8 cellular contexts compared by ENCODE assay signal in genomic region chr10:125159486-125159931, GRCh38. TPM values are rescaled to one million over a fixed set of nuclear protein-coding genes. Genes with fewer than 3 reads are reported as not detected.
DNase-seq lines count a peak whose midpoint lies in the region; ATAC-seq and TF ChIP-seq lines count a peak whose summit lies in the region.

No MANE protein-coding gene starts in this region.

- H3K27ac ChIP-seq in SK-N-SH (ENCODE audit: low read depth in 2 of 2, low read length in 1 of 2): peak overlapping the region; percentile 77 to 98
- peak overlapping the region; percentile 80 for H3K27ac ChIP-seq in stomach smooth muscle (ENCODE audit: low read length)

- H3K4me1 ChIP-seq in SK-N-SH (ENCODE audit: control insufficient read depth in 1 of 2, insufficient read depth in 2 of 2, low read depth in 1 of 2, low read length in 1 of 2) (peaks cover 33 to 34% of the 10 kb centered on the region in 2 experiments), stomach smooth muscle (ENCODE audit: control insufficient read depth, insufficient read depth, low read length) (peaks cover 27% of the 10 kb centered on the region)

- peak overlapping the region; percentile 82; the same call in 1 of the 2 replicates for H3K9ac ChIP-seq in SK-N-SH
- H3K9ac ChIP-seq in stomach smooth muscle (ENCODE audit: low read length in 2 of 2): peak overlapping the region; percentile 60 to 69

- no peaks in the 10 kb centered on the region for H3K9me3 ChIP-seq in SK-N-SH
- H3K9me3 ChIP-seq in stomach smooth muscle (ENCODE audit: control insufficient read depth in 2 of 2, low read length in 2 of 2): no peaks in the 10 kb centered on the region

- CTCF ChIA-PET in SK-N-SH (lab: Yijun Ruan, JAX): no interaction called here

- H2AFZ ChIP-seq in SK-N-SH (ENCODE audit: low read depth): no peak overlapping the region

- no peak for TF ChIP-seq RAD21 in SK-N-SH (IDR thresholded peaks at IDR 0.05; ENCODE audit: low read length)

- in situ Hi-C loops in astrocyte of the cerebellum (cut with HindIII; ENCODE audit: low sequenced_read_pairs): no loop called here

- peaks cover 34% of the 10 kb centered on the region for H4K20me1 ChIP-seq in SK-N-SH (ENCODE audit: insufficient read depth)

- WGBS in SK-N-SH (ENCODE audit: low lambda C conversion rate): no CpG with 5 or more reads among the region's 66 CpGs

- TF ChIP-seq CTCF in SK-N-SH (IDR thresholded peaks at IDR 0.05) (no peak), astrocyte of the cerebellum (IDR thresholded peaks at IDR 0.05; ENCODE audit: low read depth, low read length, missing control alignments) (no peak)

- H3K27me3 ChIP-seq in SK-N-SH (ENCODE audit: insufficient read depth) (no peaks in the 10 kb centered on the region), stomach smooth muscle (ENCODE audit: control insufficient read depth in 1 of 2, insufficient read depth in 2 of 2, low read length in 2 of 2) (no peaks in the 10 kb centered on the region)

- H3K36me3 ChIP-seq in SK-N-SH (replicated peaks in 1 of 2; ENCODE audit: control insufficient read depth in 1 of 2, insufficient read depth in 2 of 2, low read length in 1 of 2) (peaks cover 4 to 5% of the 10 kb centered on the region in 2 experiments), stomach smooth muscle (ENCODE audit: control insufficient read depth in 2 of 2, insufficient read depth in 2 of 2, low read length in 2 of 2) (no peaks in the 10 kb centered on the region)

- H3F3A ChIP-seq in SK-N-SH (replicated peaks; ENCODE audit: insufficient read depth): peaks cover 17% of the 10 kb centered on the region

- H3K79me2 ChIP-seq in SK-N-SH (ENCODE audit: insufficient read depth): peaks cover 51% of the 10 kb centered on the region

- no peak for TF ChIP-seq EP300 in SK-N-SH (IDR thresholded peaks at IDR 0.05; ENCODE audit: borderline replicate concordance in 1 of 2, low read depth in 1 of 2, low read length in 1 of 2)

- POLR2A ChIA-PET in SK-N-SH (lab: Yijun Ruan, JAX): no interaction called here

- H3K4me2 ChIP-seq in SK-N-SH: peak overlapping the region; percentile 52; the same call in 1 of the 2 replicates

- no peaks in the 10 kb centered on the region for H3K9me2 ChIP-seq in SK-N-SH

- ATAC-seq in SK-N-SH treated with all-trans-retinoic acid at 6 μM for 48 hours (no peak), HG03025 (IDR thresholded peaks at IDR 0.05; ENCODE audit: low FRiP score, unreplicated experiment) (no peak)

- DNase-seq in SK-N-SH (peak; percentile 70), astrocyte of the cerebellum (ENCODE audit: low read depth) (no peak), iris pigment epithelial cell (ENCODE audit: low read depth) (peak; percentile 36), NCI-H187 treated with DMSO at 0.1 percent for 48 hours (lab: John Stamatoyannopoulos, UW) (no peak), COR-L47 (lab: John Stamatoyannopoulos, UW) (no peak)

- H3K4me3 ChIP-seq in SK-N-SH (ENCODE audit: low read depth in 2 of 2, low read length in 1 of 2): peak overlapping the region; percentile 70 to 81
- peak overlapping the region; percentile 62 for H3K4me3 ChIP-seq in astrocyte of the cerebellum (ENCODE audit: low read depth, low read length)
- H3K4me3 ChIP-seq in stomach smooth muscle (ENCODE audit: low read length in 2 of 2): peak overlapping the region; percentile 55 to 76

TF ChIP-seq in SK-N-SH, 30 proteins besides CTCF, POLR2A, EP300 and RAD21:
- TF ChIP-seq ZBTB33 (IDR thresholded peaks at IDR 0.05; ENCODE audit: borderline replicate concordance, low read depth) (no peak), GABPA (IDR thresholded peaks at IDR 0.05; ENCODE audit: low read depth) (no peak), RFX5 (IDR thresholded peaks at IDR 0.05; ENCODE audit: low read length) (no peak), FOXM1 (IDR thresholded peaks at IDR 0.05; ENCODE audit: low read depth) (no peak), TAF1 (IDR thresholded peaks at IDR 0.05; ENCODE audit: borderline replicate concordance, low read depth, low read length) (no peak)

TF ChIP-seq in SK-N-SH treated with all-trans-retinoic acid at 6 μM for 48 hours, 23 proteins besides CTCF, POLR2A, EP300 and RAD21 (continues in another document):
- TF ChIP-seq PATZ1 (CRISPR knock-in tag; IDR thresholded peaks at IDR 0.05; ENCODE audit: borderline replicate concordance): no peak
- TF ChIP-seq CSDC2 (CRISPR knock-in tag; IDR thresholded peaks at IDR 0.05): no peak
- no peak for TF ChIP-seq ZFP30 (CRISPR knock-in tag; IDR thresholded peaks at IDR 0.05)
- no peak for TF ChIP-seq PPARA (CRISPR knock-in tag; IDR thresholded peaks at IDR 0.05; ENCODE audit: borderline replicate concordance)
- TF ChIP-seq GLIS3 (CRISPR knock-in tag; IDR thresholded peaks at IDR 0.05): no peak
- no peak for TF ChIP-seq ZC3H10 (CRISPR knock-in tag; IDR thresholded peaks at IDR 0.05)
- no peak for TF ChIP-seq ISL1 (CRISPR knock-in tag; IDR thresholded peaks at IDR 0.05)
- TF ChIP-seq ARNTL (CRISPR knock-in tag; IDR thresholded peaks at IDR 0.05; ENCODE audit: borderline replicate concordance, low read depth): no peak
- no peak for TF ChIP-seq CSRNP3 (CRISPR knock-in tag; IDR thresholded peaks at IDR 0.05)
- TF ChIP-seq OSR1 (CRISPR knock-in tag; IDR thresholded peaks at IDR 0.05): no peak
- no peak for TF ChIP-seq ZNF70 (CRISPR knock-in tag; IDR thresholded peaks at IDR 0.05)
- no peak for TF ChIP-seq BACH2 (CRISPR knock-in tag; IDR thresholded peaks at IDR 0.05; ENCODE audit: borderline replicate concordance)
- no peak for TF ChIP-seq ZNF8 (CRISPR knock-in tag; IDR thresholded peaks at IDR 0.05)
- TF ChIP-seq TCF4 (CRISPR knock-in tag; IDR thresholded peaks at IDR 0.05; ENCODE audit: borderline replicate concordance): no peak
- no peak for TF ChIP-seq POU6F1 (CRISPR knock-in tag; IDR thresholded peaks at IDR 0.05; ENCODE audit: borderline replicate concordance, low read depth)
- no peak for TF ChIP-seq ESRRG (CRISPR knock-in tag; IDR thresholded peaks at IDR 0.05)

RNA-seq across cellular contexts. Expression of gene CTBP2, which starts 0.9 kb away (rescaled TPM):
- 51.5 and 69.7 TPM in 2 replicates for polyA plus RNA-seq in SK-N-SH (2012; rRNA removed)
- 41.0 and 63.0 TPM in 2 replicates for polyA plus RNA-seq in SK-N-SH (2012; cell fraction: cytosol; rRNA removed)
- 128 and 129 TPM in 2 replicates for polyA plus RNA-seq in SK-N-SH (2012; cell fraction: nucleus; rRNA removed)

Comparison
In these comparisons a context has a peak if more than half of its experiments do, and no peak if none do; other contexts are left out.
1. DNase-seq: peak in SK-N-SH (single experiment) and iris pigment epithelial cell (single experiment); none in astrocyte of the cerebellum (single experiment), NCI-H187 treated with DMSO at 0.1 percent for 48 hours (single experiment) and COR-L47 (single experiment).
2. Peak in every context shown above with its lines, with median percentiles within 50 percentile points of each other: H3K4me3 ChIP-seq.